23 cellular contexts compared by ENCODE assay signal in the genomic region with DNA sequence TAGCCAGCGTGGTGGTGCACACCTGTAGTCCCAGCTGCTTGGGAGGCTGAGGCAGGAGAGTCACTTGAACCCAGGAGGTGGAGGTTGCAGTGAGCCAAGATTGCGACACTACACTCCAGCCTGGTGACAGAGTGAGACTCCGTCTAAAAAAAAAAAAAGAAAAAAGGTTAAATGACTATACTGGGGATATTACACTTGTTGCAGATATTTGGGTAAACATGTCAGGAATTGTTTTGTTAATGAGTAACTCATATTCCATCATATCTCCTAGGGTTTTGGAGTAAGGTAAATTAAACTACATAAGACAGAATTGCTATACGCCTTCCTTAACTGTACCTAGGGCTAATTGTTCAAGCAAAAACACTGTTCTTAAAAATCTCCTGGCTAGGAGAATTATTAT.
DNase-seq lines count a peak whose midpoint lies in the region; ATAC-seq, FAIRE-seq and TF ChIP-seq lines count a peak whose summit lies in the region.
"Had no signal": no experiment of that assay in that cellular context is flagged by ENCODE, and none has a peak within 500 bp of the region (broad histone marks: within the 10 kb centered on the region; RNA-seq: fewer than 3 reads in every experiment).

No MANE protein-coding gene starts in this region.

- H3K9ac ChIP-seq in mammary epithelial cell (ENCODE audit: insufficient read depth, low read length): no peak overlapping the region
- H3K9ac ChIP-seq: BLaER1 treated with 17β-estradiol and CSF1 and Interleukin-3, amounts not matched to agents 10 nM and 100 nM had no signal

- H3K4me1 ChIP-seq in mammary epithelial cell (ENCODE audit: insufficient read depth, low read length): peaks cover 27% of the 10 kb centered on the region
- peaks cover 19% of the 10 kb centered on the region for H3K4me1 ChIP-seq in foreskin keratinocyte
- H3K4me1 ChIP-seq in CD8-positive, alpha-beta memory T cell (ENCODE audit: insufficient read depth, low read length): no peaks in the 10 kb centered on the region
- H3K4me1 ChIP-seq: A549; BE2C; BLaER1 treated with 17β-estradiol and CSF1 and Interleukin-3, amounts not matched to agents 10 nM and 100 nM; HAP-1 had no signal

- no peak overlapping the region for H3K4me3 ChIP-seq in mammary epithelial cell (replicated peaks in 1 of 3; ENCODE audit: insufficient read depth in 1 of 3, low read depth in 2 of 3, low read length in 3 of 3)
- H3K4me3 ChIP-seq in bronchial epithelial cell (ENCODE audit: low read depth, low read length): no peak overlapping the region
- no peak overlapping the region for H3K4me3 ChIP-seq in CD8-positive, alpha-beta memory T cell (ENCODE audit: low read length)
- H3K4me3 ChIP-seq: A549; BLaER1 treated with 17β-estradiol and CSF1 and Interleukin-3, amounts not matched to agents 10 nM and 100 nM; HAP-1 had no signal

- H3K27me3 ChIP-seq in mammary epithelial cell (ENCODE audit: insufficient read depth, low read length): no peaks in the 10 kb centered on the region
- H3K27me3 ChIP-seq in bronchial epithelial cell (ENCODE audit: control insufficient read depth, insufficient read depth, low read length): no peaks in the 10 kb centered on the region
- H3K27me3 ChIP-seq in foreskin keratinocyte: no peaks in the 10 kb centered on the region
- no peaks in the 10 kb centered on the region for H3K27me3 ChIP-seq in CD8-positive, alpha-beta memory T cell (ENCODE audit: insufficient read depth, low read length, poor library complexity, severe bottlenecking)
- H3K27me3 ChIP-seq: BE2C; BLaER1 treated with 17β-estradiol and CSF1 and Interleukin-3, amounts not matched to agents 10 nM and 100 nM had no signal

- no peak overlapping the region for H3K4me2 ChIP-seq in mammary epithelial cell (ENCODE audit: insufficient read depth, low read depth, low read length)
- H3K4me2 ChIP-seq: A549; BLaER1 treated with 17β-estradiol and CSF1 and Interleukin-3, amounts not matched to agents 10 nM and 100 nM had no signal

- no peaks in the 10 kb centered on the region for H3K79me2 ChIP-seq in mammary epithelial cell (ENCODE audit: insufficient read depth, low read length)

- no peaks in the 10 kb centered on the region for H3K9me3 Mint-ChIP-seq in MCF 10A (ENCODE audit: unreplicated experiment)
- peaks cover 0 to 4% (median 2%) of the 10 kb centered on the region in 5 donors for H3K9me3 Mint-ChIP-seq in CD8-positive, alpha-beta memory T cell
- H3K9me3 Mint-ChIP-seq: HFFc6 had no signal

- no peaks in the 10 kb centered on the region for H3K9me3 ChIP-seq in mammary epithelial cell (replicated peaks; ENCODE audit: insufficient read depth, low read length)
- no peaks in the 10 kb centered on the region for H3K9me3 ChIP-seq in CD8-positive, alpha-beta memory T cell (ENCODE audit: low read length)
- H3K9me3 ChIP-seq: A549; BE2C; BLaER1 treated with 17β-estradiol and CSF1 and Interleukin-3, amounts not matched to agents 10 nM and 100 nM; HAP-1 had no signal

- H3K27ac ChIP-seq in mammary epithelial cell (ENCODE audit: insufficient read depth, low read depth, low read length) (no peak overlapping the region), foreskin keratinocyte (no peak overlapping the region), RWPE1 (no peak overlapping the region)
- H3K27ac ChIP-seq in CD8-positive, alpha-beta memory T cell (ENCODE audit: low read depth, low read length): no peak overlapping the region
- H3K27ac ChIP-seq: A549; BLaER1 treated with 17β-estradiol and CSF1 and Interleukin-3, amounts not matched to agents 10 nM and 100 nM had no signal

- WGBS in mammary epithelial cell (ENCODE audit: low coverage, missing lambda C conversion rate): 62% methylated on average over 4 of the region's 4 CpGs

- peaks cover 24% of the 10 kb centered on the region for H3K4me1 Mint-ChIP-seq in MCF 10A (ENCODE audit: insufficient read depth, unreplicated experiment)
- no peaks in the 10 kb centered on the region for H3K4me1 Mint-ChIP-seq in CD8-positive, alpha-beta memory T cell
- H3K4me1 Mint-ChIP-seq: CD14-positive monocyte had no signal

- H3K27me3 Mint-ChIP-seq in MCF 10A (ENCODE audit: insufficient read depth, unreplicated experiment): no peaks in the 10 kb centered on the region
- H3K27me3 Mint-ChIP-seq in CD8-positive, alpha-beta memory T cell: peaks cover 0 to 2% of the 10 kb centered on the region in 2 donors
- H3K27me3 Mint-ChIP-seq: CD4-positive, alpha-beta T cell had no signal

- H3K27ac Mint-ChIP-seq in MCF 10A (ENCODE audit: low read depth, unreplicated experiment): no peak overlapping the region
- H3K27ac Mint-ChIP-seq in CD8-positive, alpha-beta memory T cell: no peak overlapping the region
- H3K27ac Mint-ChIP-seq: CD14-positive monocyte; CD4-positive, alpha-beta T cell; HFFc6 had no signal

- dilution Hi-C loops in mammary epithelial cell (cut with HindIII; ENCODE audit: low sequenced_read_pairs): no loop called here

- POLR2A ChIA-PET in MCF 10A (lab: Yijun Ruan, JAX): interaction anchor here (0.7 kb wide), 2 partner anchors 22 to 221 kb away, joined by 3 read pairs; no protein-coding TSS in a partner anchor
- POLR2A ChIA-PET in RWPE1 (lab: Yijun Ruan, JAX; ENCODE audit: low non-redundant PET): no interaction called here
- POLR2A ChIA-PET in CD8-positive, alpha-beta memory T cell (lab: Charles Lee): no interaction called here

- peak; percentile 39 for DNase-seq in mammary epithelial cell
- no peak for DNase-seq in MCF 10A (ENCODE audit: unreplicated experiment)
- DNase-seq in bronchial epithelial cell (ENCODE audit: low read depth): peak; percentile 75
- peak; percentile 40 to 47 for DNase-seq in foreskin keratinocyte
- no peak for DNase-seq in RWPE1 (ENCODE audit: low spot score)
- DNase-seq in CD8-positive, alpha-beta memory T cell: no peak
- DNase-seq: 8988T; ACHN; AML-193; BE2C; Calu3; CD4-positive, alpha-beta T cell; COR-L47; DMS79; GOT3; HFFc6 had no signal

- no peak overlapping the region for H3K4me3 Mint-ChIP-seq in MCF 10A (ENCODE audit: unreplicated experiment)
- no peak overlapping the region for H3K4me3 Mint-ChIP-seq in CD8-positive, alpha-beta memory T cell
- H3K4me3 Mint-ChIP-seq: CD14-positive monocyte; CD4-positive, alpha-beta T cell; HFFc6 had no signal

- CTCF ChIA-PET in mammary epithelial cell (lab: Charles Lee; ENCODE audit: low non-redundant PET): no interaction called here
- CTCF ChIA-PET in MCF 10A (lab: Yijun Ruan, JAX): no interaction called here
- CTCF ChIA-PET in RWPE1 (lab: Yijun Ruan, JAX): interaction anchor here (0.6 kb wide), 1 partner anchor 1777 kb away, joined by 6 read pairs; no protein-coding TSS in a partner anchor
- CTCF ChIA-PET in CD8-positive, alpha-beta memory T cell (lab: Charles Lee): no interaction called here

- TF ChIP-seq CTCF in mammary epithelial cell (conservative IDR thresholded peaks at IDR 0.05 in 1 of 2, IDR thresholded peaks at IDR 0.05 in 1 of 2; ENCODE audit: extremely low read depth in 1 of 2, insufficient read depth in 1 of 2, low read depth in 1 of 2, low read length in 2 of 2) (no peak), MCF 10A (IDR thresholded peaks at IDR 0.05; ENCODE audit: unreplicated experiment) (no peak), bronchial epithelial cell (IDR thresholded peaks at IDR 0.05; ENCODE audit: insufficient read depth, low read length, severe bottlenecking) (no peak), foreskin keratinocyte (conservative IDR thresholded peaks at IDR 0.05) (no peak), RWPE1 (conservative IDR thresholded peaks at IDR 0.05; ENCODE audit: low read depth) (no peak)

- H3K36me3 ChIP-seq in mammary epithelial cell (ENCODE audit: insufficient read depth, low read length) (no peaks in the 10 kb centered on the region), bronchial epithelial cell (ENCODE audit: control insufficient read depth, insufficient read depth, low read length) (no peaks in the 10 kb centered on the region)
- no peaks in the 10 kb centered on the region for H3K36me3 ChIP-seq in CD8-positive, alpha-beta memory T cell (ENCODE audit: insufficient read depth, low read length)
- H3K36me3 ChIP-seq: BE2C; BLaER1 treated with 17β-estradiol and CSF1 and Interleukin-3, amounts not matched to agents 10 nM and 100 nM; HAP-1 had no signal

- in situ Hi-C loops in mammary epithelial cell (cut with MboI; ENCODE audit: low sequenced_read_pairs in 2 of 2): loop anchor here in 1 of 2 donors (25.0 kb wide), 1 partner anchor 364 kb away; no protein-coding TSS in a partner anchor

- H4K20me1 ChIP-seq in mammary epithelial cell (ENCODE audit: insufficient read depth, low read length): no peaks in the 10 kb centered on the region
- H4K20me1 ChIP-seq: BLaER1 treated with 17β-estradiol and CSF1 and Interleukin-3, amounts not matched to agents 10 nM and 100 nM had no signal

- BruUV-seq in mammary epithelial cell (replicated peaks; lab: Mats Ljungman, UMichigan): no TSS peak
- BruUV-seq in MCF 10A (replicated peaks; lab: Mats Ljungman, UMichigan): no TSS peak

- ATAC-seq in foreskin keratinocyte: no peak
- ATAC-seq: A549 had no signal

- H2AFZ ChIP-seq in mammary epithelial cell (ENCODE audit: low read depth, low read length): no peak overlapping the region

- intact Hi-C loops in mammary epithelial cell (cut with micrococcal nuclease): no loop called here
- intact Hi-C loops in MCF 10A (cut with micrococcal nuclease): no loop called here

- no peaks in the 10 kb centered on the region for H3K36me3 Mint-ChIP-seq in MCF 10A (ENCODE audit: insufficient read depth, unreplicated experiment)
- no peaks in the 10 kb centered on the region for H3K36me3 Mint-ChIP-seq in CD8-positive, alpha-beta memory T cell
- H3K36me3 Mint-ChIP-seq: CD14-positive monocyte had no signal

- FAIRE-seq in bronchial epithelial cell (lab: Jason Lieb, UNC): no peak
- FAIRE-seq: A549, G401.6, GM12892, H54 had no signal

Comparison
In these comparisons a context has a peak if more than half of its experiments do, and no peak if none do; other contexts are left out.
1. DNase-seq: peak in mammary epithelial cell (single experiment), bronchial epithelial cell (single experiment) and foreskin keratinocyte (2 of 2); none in MCF 10A (single experiment), RWPE1 (single experiment) and CD8-positive, alpha-beta memory T cell (0 of 5).